2 cellular contexts compared by ENCODE assay signal in genomic region chr16:84928679-84929420, GRCh38.
TF ChIP-seq lines count a peak whose summit lies in the region.

No MANE protein-coding gene starts in this region.

TF ChIP-seq in liver, 16 proteins besides CTCF, POLR2A, EP300 and RAD21 (continued from another document):
- TF ChIP-seq REST (IDR thresholded peaks at IDR 0.05) = no peak

TF ChIP-seq in HepG2, 621 proteins besides CTCF, POLR2A, EP300 and RAD21 (continued from another document):
- no peak for TF ChIP-seq ZNF513 (CRISPR knock-in tag; conservative IDR thresholded peaks at IDR 0.05)
- no peak for TF ChIP-seq AFF4 (CRISPR knock-in tag; IDR thresholded peaks at IDR 0.05)
- TF ChIP-seq ZNF841 (CRISPR knock-in tag; IDR thresholded peaks at IDR 0.05; ENCODE audit: borderline replicate concordance) = no peak
- no peak for TF ChIP-seq NAIF1 (CRISPR knock-in tag; IDR thresholded peaks at IDR 0.05; ENCODE audit: borderline replicate concordance)
- no peak for TF ChIP-seq KDM2A (CRISPR knock-in tag; IDR thresholded peaks at IDR 0.05; ENCODE audit: borderline replicate concordance, low read depth)
- no peak for TF ChIP-seq MYC (CRISPR knock-in tag; IDR thresholded peaks at IDR 0.05; ENCODE audit: borderline replicate concordance)
- no peak for TF ChIP-seq PLSCR1 (CRISPR knock-in tag; IDR thresholded peaks at IDR 0.05; ENCODE audit: borderline replicate concordance)
- TF ChIP-seq SMYD3 (CRISPR knock-in tag; IDR thresholded peaks at IDR 0.05) = no peak
TF ChIP-seq in HepG2: peak in this region for 0.
